Comparison of ENCODE assay signal across 9 cellular contexts in genomic region chr1:236451796-236452373, GRCh38. TPM values are rescaled to one million over a fixed set of nuclear protein-coding genes. Genes with fewer than 3 reads are reported as not detected.
DNase-seq lines count a peak whose midpoint lies in the region; TF ChIP-seq lines count a peak whose summit lies in the region.
"Had no signal": no experiment of that assay in that cellular context is flagged by ENCODE, and none has a peak within 500 bp of the region (broad histone marks: within the 10 kb centered on the region; RNA-seq: fewer than 3 reads in every experiment).

No MANE protein-coding gene starts in this region.

- H3K36me3 Mint-ChIP-seq in osteocyte (ENCODE audit: unreplicated experiment) = no peaks in the 10 kb centered on the region
- H3K36me3 Mint-ChIP-seq: naive B cell had no signal

- H3K9me2 ChIP-seq in DOHH2 (replicated peaks; ENCODE audit: control insufficient read depth, low read length) = no peaks in the 10 kb centered on the region

- H3K4me1 ChIP-seq in DOHH2 (ENCODE audit: control insufficient read depth, low read length) = no peaks in the 10 kb centered on the region

- H3K9me3 ChIP-seq in DOHH2 (ENCODE audit: control insufficient read depth, insufficient read depth, low read length) = no peaks in the 10 kb centered on the region

- H3F3A ChIP-seq in DOHH2 (ENCODE audit: control insufficient read depth, insufficient read depth) = no peaks in the 10 kb centered on the region

- no peaks in the 10 kb centered on the region for H4K20me1 ChIP-seq in DOHH2 (ENCODE audit: control insufficient read depth, insufficient read depth, low read depth, low read length)

- H3K4me3 Mint-ChIP-seq in osteocyte (ENCODE audit: unreplicated experiment) = no peak overlapping the region
- H3K4me3 Mint-ChIP-seq: naive B cell had no signal

- TF ChIP-seq CTCF in DOHH2 (IDR thresholded peaks at IDR 0.05; ENCODE audit: low read depth, low read length, poor library complexity, severe bottlenecking) (peak; percentile 78), brain microvascular endothelial cell (IDR thresholded peaks at IDR 0.05; ENCODE audit: low read depth, low read length, missing control alignments) (peak; percentile 62), osteocyte (IDR thresholded peaks at IDR 0.05) (peak; percentile 26)

- no peak overlapping the region for H3K27ac Mint-ChIP-seq in osteocyte (ENCODE audit: unreplicated experiment)

- POLR2A ChIA-PET in HEK293T (lab: Yijun Ruan, JAX) = no interaction called here

- no peaks in the 10 kb centered on the region for H3K4me1 Mint-ChIP-seq in osteocyte (ENCODE audit: unreplicated experiment)
- H3K4me1 Mint-ChIP-seq: naive B cell had no signal

- no peaks in the 10 kb centered on the region for H3K79me2 ChIP-seq in DOHH2 (ENCODE audit: control insufficient read depth, low read length)

- H3K27me3 Mint-ChIP-seq in osteocyte (ENCODE audit: unreplicated experiment) = no peaks in the 10 kb centered on the region

- H3K36me3 ChIP-seq in DOHH2 (ENCODE audit: control insufficient read depth, low read length) (no peaks in the 10 kb centered on the region), brain microvascular endothelial cell (replicated peaks) (no peaks in the 10 kb centered on the region)

- H3K4me3 ChIP-seq in DOHH2 (ENCODE audit: low read length) (no peak overlapping the region), brain microvascular endothelial cell (ENCODE audit: low read depth, low read length) (no peak overlapping the region)

- H3K9me3 Mint-ChIP-seq in osteocyte (ENCODE audit: unreplicated experiment) = no peaks in the 10 kb centered on the region
- H3K9me3 Mint-ChIP-seq: naive B cell had no signal

- H3K27ac ChIP-seq in DOHH2 (ENCODE audit: low read depth, low read length) (no peak overlapping the region), brain microvascular endothelial cell (no peak overlapping the region)

- no peak overlapping the region for H3K4me2 ChIP-seq in DOHH2 (ENCODE audit: low read length)

- CTCF ChIA-PET in HEK293T (lab: Yijun Ruan, JAX) = interaction anchor here (0.6 to 1.5 kb wide), 6 partner anchors 10 to 609 kb away, joined by 3 to 7 read pairs (median 3); no protein-coding TSS in a partner anchor

- in situ Hi-C loops in brain microvascular endothelial cell (cut with HindIII; ENCODE audit: low pct_ligation_motif_present, low sequenced_read_pairs) = no loop called here

- DNase-seq in HEK293T (ENCODE audit: extremely low spot score) (peak; percentile 70), T-helper 1 cell (peak in 4 of 5 donors; percentile 10 to 44 (median 27)), brain microvascular endothelial cell (no peak), osteocyte (ENCODE audit: extremely low spot score, unreplicated experiment) (no peak), occipital lobe (lab: John Stamatoyannopoulos, UW) (no peak), COLO668 (lab: John Stamatoyannopoulos, UW; ENCODE audit: unreplicated experiment) (no peak), NCI-H2171 treated with DMSO at 0.1 percent for 48 hours (lab: John Stamatoyannopoulos, UW) (no peak)
- DNase-seq: naive B cell had no signal

- H3K27me3 ChIP-seq in DOHH2 (ENCODE audit: control insufficient read depth, low read length) (no peaks in the 10 kb centered on the region; the same call in 1 of the 2 replicates), brain microvascular endothelial cell (replicated peaks) (no peaks in the 10 kb centered on the region)

TF ChIP-seq in HEK293T, 16 proteins besides CTCF, POLR2A, EP300 and RAD21:
- TF ChIP-seq FOXK2 (IDR thresholded peaks at IDR 0.05) = no peak
- no peak for TF ChIP-seq LEF1 (IDR thresholded peaks at IDR 0.05; ENCODE audit: borderline replicate concordance)
- TF ChIP-seq HDGF (IDR thresholded peaks at IDR 0.05; ENCODE audit: borderline replicate concordance) = no peak
- no peak for TF ChIP-seq PKNOX1 (IDR thresholded peaks at IDR 0.05)
- TF ChIP-seq ARNT (IDR thresholded peaks at IDR 0.05) = no peak
- no peak for TF ChIP-seq CTBP1 (IDR thresholded peaks at IDR 0.05; ENCODE audit: borderline replicate concordance)
- TF ChIP-seq SP1 (IDR thresholded peaks at IDR 0.05) = no peak
- no peak for TF ChIP-seq SUZ12 (IDR thresholded peaks at IDR 0.05)
- TF ChIP-seq NFRKB (IDR thresholded peaks at IDR 0.05) = no peak
- no peak for TF ChIP-seq FOXA1 (IDR thresholded peaks at IDR 0.05)
- TF ChIP-seq ELF4 (IDR thresholded peaks at IDR 0.05) = no peak

RNA-seq across cellular contexts. Expression of gene EDARADD, which starts 57.8 kb away (rescaled TPM):
- total RNA-seq in osteocyte (0.34 and 0.59 TPM in 2 replicates), occipital lobe (6.1 TPM)

Comparison
In these comparisons a context has a peak if more than half of its experiments do, and no peak if none do; other contexts are left out.
1. CTCF ChIP-seq: peak in every context shown above with its lines; median percentile 78 in DOHH2; 62 in brain microvascular endothelial cell; 26 in osteocyte.
2. DNase-seq: peak in HEK293T (single experiment) and T-helper 1 cell (4 of 5); none in brain microvascular endothelial cell (single experiment), osteocyte (single experiment), occipital lobe (single experiment), COLO668 (single experiment) and NCI-H2171 treated with DMSO at 0.1 percent for 48 hours (single experiment).